In genomic region chr10:110651044-110651958, GRCh38 we compare ENCODE assay signal across 9 cellular contexts. TPM values are rescaled to one million over a fixed set of nuclear protein-coding genes. Genes with fewer than 3 reads are reported as not detected.
A peak's percentile ranks its signal among the peaks of the same experiment; 100 is the strongest.
DNase-seq lines count a peak whose midpoint lies in the region; ATAC-seq, FAIRE-seq and TF ChIP-seq lines count a peak whose summit lies in the region.
"Had no signal": no experiment of that assay in that cellular context is flagged by ENCODE, and none has a peak within 500 bp of the region (broad histone marks: within the 10 kb centered on the region; RNA-seq: fewer than 3 reads in every experiment).

No MANE protein-coding gene starts in this region.

- DNase-seq in ACHN (peak; percentile 80), pancreas (no peak), dorsolateral prefrontal cortex (no peak), dedifferentiated amniotic fluid mesenchymal stem cell (ENCODE audit: extremely low spot score) (no peak), substantia nigra (lab: John Stamatoyannopoulos, UW) (no peak)

- intact Hi-C loops in pancreas (cut with DNase I) (no loop called here), dorsolateral prefrontal cortex (cut with DNase I) (no loop called here)

- peaks cover 41% of the 10 kb centered on the region for H3K27me3 Mint-ChIP-seq in activated T-helper 17 cell treated with anti-CD3 and anti-CD28 coated beads, Interleukin-2, amount 50 U/mL, for 72 hours

- in situ Hi-C loops in ACHN (cut with HindIII; ENCODE audit: low pct_ligation_motif_present, low pct_unique_long_range_greater_than_20kb, low sequenced_read_pairs), result no loop called here

- no peaks in the 10 kb centered on the region for H3K9me3 ChIP-seq in pancreas

- H3K36me3 ChIP-seq in pancreas, result no peaks in the 10 kb centered on the region

- no peaks in the 10 kb centered on the region for H3K36me3 Mint-ChIP-seq in activated T-helper 17 cell treated with anti-CD3 and anti-CD28 coated beads, Interleukin-2, amount 50 U/mL, for 72 hours (ENCODE audit: low read depth)

- TF ChIP-seq CTCF in pancreas (IDR thresholded peaks at IDR 0.05), result no peak
- no peak for TF ChIP-seq CTCF in dorsolateral prefrontal cortex (IDR thresholded peaks at IDR 0.05 in 54 of 56, conservative IDR thresholded peaks at IDR 0.05 in 2 of 56; ENCODE audit: low read depth in 1 of 56, partially characterized antibody in 56 of 56)

- peaks cover 0 to 33% (median 7%) of the 10 kb centered on the region in 4 donors for H3K27me3 ChIP-seq in pancreas
- peaks cover 0 to 68% (median 20%) of the 10 kb centered on the region in 45 donors for H3K27me3 ChIP-seq in dorsolateral prefrontal cortex

- H3K27ac Mint-ChIP-seq in activated T-helper 17 cell treated with anti-CD3 and anti-CD28 coated beads, Interleukin-2, amount 50 U/mL, for 72 hours, result no peak overlapping the region

- H3K27ac ChIP-seq in pancreas, result no peak overlapping the region
- peak overlapping the region in 1 of 59 donors; percentile 24 for H3K27ac ChIP-seq in dorsolateral prefrontal cortex
- no peak overlapping the region for H3K27ac ChIP-seq in substantia nigra (ENCODE audit: low read depth, low read length, poor library complexity, severe bottlenecking)

- peak; percentile 5 for FAIRE-seq in pancreas (lab: Jason Lieb, UNC)

- no peak overlapping the region for H3K4me3 Mint-ChIP-seq in activated T-helper 17 cell treated with anti-CD3 and anti-CD28 coated beads, Interleukin-2, amount 50 U/mL, for 72 hours

- H3K4me1 Mint-ChIP-seq in activated T-helper 17 cell treated with anti-CD3 and anti-CD28 coated beads, Interleukin-2, amount 50 U/mL, for 72 hours, result no peaks in the 10 kb centered on the region

- H3K9me3 Mint-ChIP-seq in activated T-helper 17 cell treated with anti-CD3 and anti-CD28 coated beads, Interleukin-2, amount 50 U/mL, for 72 hours, result no peaks in the 10 kb centered on the region

- ATAC-seq in GM18868 (IDR thresholded peaks at IDR 0.05; ENCODE audit: unreplicated experiment), result peak; percentile 94
- peak; percentile 76 for ATAC-seq in HG03108 (IDR thresholded peaks at IDR 0.05; ENCODE audit: unreplicated experiment)
- peak; percentile 77 for ATAC-seq in activated T-helper 17 cell treated with anti-CD3 and anti-CD28 coated beads, Interleukin-2, amount 50 U/mL, for 72 hours (replicated peaks)
- ATAC-seq in pancreas, result no peak

- 61 to 62% methylated on average over 12 of the region's 12 CpGs for WGBS in pancreas, 2 donors

- H3K4me3 ChIP-seq in pancreas (no peak overlapping the region), dorsolateral prefrontal cortex (no peak overlapping the region)

- no peaks in the 10 kb centered on the region for H3K4me1 ChIP-seq in pancreas

RNA-seq across cellular contexts. Expression of gene RBM20, which starts 7.2 kb away (rescaled TPM):
- total RNA-seq in activated T-helper 17 cell treated with anti-CD3 and anti-CD28 coated beads, Interleukin-2, amount 50 U/mL, for 72 hours, result under 1 TPM in 1 of 2 donors, not detected in 1; 0.16 TPM
- total RNA-seq in pancreas (10 to 100 TPM in 2 of 6 donors, 1 to 10 TPM in 3, under 1 TPM in 1; 0.79 to 18.3 (median 3.6) TPM), dorsolateral prefrontal cortex (1 to 10 TPM in 117 of 120 experiments, under 1 TPM in 3; 0.40 to 4.5 (median 2.1) TPM)
- polyA plus RNA-seq in pancreas, result 10 to 100 TPM in 1 of 2 donors, 1 to 10 TPM in 1; 2.7 to 23.6 TPM
- total RNA-seq: bronchial epithelial cell had no signal

Comparison
In these comparisons a context has a peak if more than half of its experiments do, and no peak if none do; other contexts are left out.
1. ATAC-seq: peak in GM18868 (single experiment), HG03108 (single experiment) and activated T-helper 17 cell treated with anti-CD3 and anti-CD28 coated beads, Interleukin-2, amount 50 U/mL, for 72 hours (single experiment); none in pancreas (0 of 4).